In the genomic region with DNA sequence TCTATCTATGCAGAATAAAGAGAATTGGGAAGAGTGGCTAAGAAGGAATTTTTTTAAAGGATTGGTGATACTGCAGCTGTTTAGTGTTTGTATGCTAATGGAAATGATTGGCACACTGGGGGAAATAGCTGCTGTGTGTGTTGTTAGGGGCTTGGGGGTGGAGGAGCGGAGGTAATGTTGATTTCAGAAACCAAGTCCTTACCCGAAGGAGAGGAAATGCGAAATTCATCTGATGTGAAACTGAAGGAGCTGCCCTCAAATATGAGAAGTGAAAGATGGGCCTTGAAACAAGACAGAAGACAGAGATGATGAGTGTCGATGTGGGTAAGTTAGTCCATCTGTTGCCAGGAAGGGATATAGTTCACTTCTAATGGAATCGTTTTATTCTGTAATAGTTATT, we compare ENCODE assay signal across 19 cellular contexts. TPM values are rescaled to one million over a fixed set of nuclear protein-coding genes. Genes with fewer than 3 reads are reported as not detected.
DNase-seq lines count a peak whose midpoint lies in the region; ATAC-seq and TF ChIP-seq lines count a peak whose summit lies in the region.
"Had no signal": no experiment of that assay in that cellular context is flagged by ENCODE, and none has a peak within 500 bp of the region (broad histone marks: within the 10 kb centered on the region; RNA-seq: fewer than 3 reads in every experiment).

No MANE protein-coding gene starts in this region.

- no peak for TF ChIP-seq CTCF in GM13977 (IDR thresholded peaks at IDR 0.05; ENCODE audit: extremely low read depth, insufficient read depth, missing control alignments)

- no peaks in the 10 kb centered on the region for H3K9me3 ChIP-seq in MG63

- H3K4me1 ChIP-seq in rectal smooth muscle tissue (ENCODE audit: control insufficient read depth, insufficient read depth, low read length): peaks cover 4% of the 10 kb centered on the region

- no peaks in the 10 kb centered on the region for H3K36me3 ChIP-seq in rectal smooth muscle tissue (ENCODE audit: control insufficient read depth, insufficient read depth, low read length)
- H3K36me3 ChIP-seq in MG63: no peaks in the 10 kb centered on the region
- H3K36me3 ChIP-seq: brain microvascular endothelial cell had no signal

- TF ChIP-seq POLR2A in GM18505 (IDR thresholded peaks at IDR 0.05; ENCODE audit: borderline replicate concordance, extremely low read depth, insufficient read depth, insufficient read length): no peak

- DNase-seq in SIG-M5 treated with dmso at 0.1 percent for 504 hours (lab: John Stamatoyannopoulos, UW; ENCODE audit: unreplicated experiment): peak; percentile 86
- no peak for DNase-seq in DMS53 (lab: John Stamatoyannopoulos, UW)
- DNase-seq in GM13977 (ENCODE audit: low spot score): no peak
- no peak for DNase-seq in MG63
- DNase-seq: activated CD8-positive, alpha-beta T cell treated with anti-CD3 and anti-CD28 coated beads, Interleukin-2, amount 10 ng/mL, durations not matched to agents 7 days and 5 days; activated gamma-delta T cell; brain microvascular endothelial cell; CD8-positive, alpha-beta T cell; effector CD4-positive, alpha-beta T cell; islet precursor cell; KG1; NCI-H2227 treated with DMSO at 0.1 percent for 48 hours had no signal

- peak overlapping the region; percentile 1 for H3K27ac ChIP-seq in rectal smooth muscle tissue (ENCODE audit: low read depth, low read length)
- H3K27ac ChIP-seq: brain microvascular endothelial cell had no signal

- no peak overlapping the region for H3K9ac ChIP-seq in rectal smooth muscle tissue (ENCODE audit: low read length)

- no peaks in the 10 kb centered on the region for H3K27me3 ChIP-seq in rectal smooth muscle tissue (ENCODE audit: control insufficient read depth, insufficient read depth, low read length)
- H3K27me3 ChIP-seq in MG63: no peaks in the 10 kb centered on the region
- H3K27me3 ChIP-seq: brain microvascular endothelial cell had no signal

- H3K4me3 ChIP-seq in rectal smooth muscle tissue (ENCODE audit: low read length) (no peak overlapping the region), MG63 (no peak overlapping the region; the same call in 1 of the 2 replicates)

- in situ Hi-C loops in GM13977 (cut with MboI; ENCODE audit: low pct_unique_long_range_greater_than_20kb, low sequenced_read_pairs, unreplicated experiment): loop anchor here (5.0 kb wide), 2 partner anchors 75 to 285 kb away; a partner anchor contains a TSS

- peak; percentile 26 for ATAC-seq in GM18505 (IDR thresholded peaks at IDR 0.05; ENCODE audit: unreplicated experiment)
- ATAC-seq in HG03460 (IDR thresholded peaks at IDR 0.05; ENCODE audit: unreplicated experiment): peak; percentile 23
- no peak for ATAC-seq in HG02642 (IDR thresholded peaks at IDR 0.05; ENCODE audit: poor library complexity, unreplicated experiment)

RNA-seq across cellular contexts. Expression of a gene that starts 21.2 kb away (rescaled TPM):
- not detected in 2 replicates for total RNA-seq in MG63 (2014; rRNA removed; shearing (Covaris generic); ENCODE audit: low replicate concordance)
- total RNA-seq: activated CD8-positive, alpha-beta T cell treated with anti-CD3 and anti-CD28 coated beads, Interleukin-2, amount 10 ng/mL, durations not matched to agents 7 days and 5 days; CD8-positive, alpha-beta T cell; frontal cortex; naive thymus-derived CD8-positive, alpha-beta T cell; RPMI7951 had no signal

RNA-seq across cellular contexts. Expression of a gene that starts 24.6 kb away (rescaled TPM):
- not detected in 2 replicates for total RNA-seq in MG63 (2014; rRNA removed; shearing (Covaris generic); ENCODE audit: low replicate concordance)
- total RNA-seq: activated CD8-positive, alpha-beta T cell treated with anti-CD3 and anti-CD28 coated beads, Interleukin-2, amount 10 ng/mL, durations not matched to agents 7 days and 5 days; CD8-positive, alpha-beta T cell; frontal cortex; naive thymus-derived CD8-positive, alpha-beta T cell; RPMI7951 had no signal

RNA-seq across cellular contexts. Expression of a gene that starts 29.1 kb away (rescaled TPM):
- not detected in 2 replicates for total RNA-seq in MG63 (2014; rRNA removed; shearing (Covaris generic); ENCODE audit: low replicate concordance)
- total RNA-seq: activated CD8-positive, alpha-beta T cell treated with anti-CD3 and anti-CD28 coated beads, Interleukin-2, amount 10 ng/mL, durations not matched to agents 7 days and 5 days; CD8-positive, alpha-beta T cell; frontal cortex; naive thymus-derived CD8-positive, alpha-beta T cell; RPMI7951 had no signal

RNA-seq across cellular contexts. Expression of a gene that starts 51.6 kb away (rescaled TPM):
- not detected in 2 replicates for total RNA-seq in MG63 (2014; rRNA removed; shearing (Covaris generic); ENCODE audit: low replicate concordance)
- total RNA-seq: activated CD8-positive, alpha-beta T cell treated with anti-CD3 and anti-CD28 coated beads, Interleukin-2, amount 10 ng/mL, durations not matched to agents 7 days and 5 days; CD8-positive, alpha-beta T cell; frontal cortex; naive thymus-derived CD8-positive, alpha-beta T cell; RPMI7951 had no signal
